Comparison of ENCODE assay signal across 5 cellular contexts in genomic region chr11:119201236-119201635, GRCh38. TPM values are rescaled to one million over a fixed set of nuclear protein-coding genes. Genes with fewer than 3 reads are reported as not detected.
"Had no signal": no experiment of that assay in that cellular context is flagged by ENCODE, and none has a peak within 500 bp of the region (broad histone marks: within the 10 kb centered on the region; RNA-seq: fewer than 3 reads in every experiment).

No MANE protein-coding gene starts in this region.

RNA-seq across cellular contexts. Expression of gene NHERF4, which starts 16.0 kb away (rescaled TPM):
- total RNA-seq: ascending aorta, bronchial epithelial cell had no signal

RNA-seq across cellular contexts. Expression of gene ABCG4, which starts 52.4 kb away (rescaled TPM):
- total RNA-seq: activated CD4-positive, alpha-beta memory T cell treated with anti-CD3 and anti-CD28 coated beads, Interleukin-2, amount 10 ng/mL, durations not matched to agents 7 days and 5 days; activated CD4-positive, alpha-beta T cell treated with anti-CD3 and anti-CD28 coated beads for 36 hours; activated CD8-positive, alpha-beta memory T cell treated with anti-CD3 and anti-CD28 coated beads, Interleukin-2, amount 10 ng/mL, durations not matched to agents 7 days and 5 days; ascending aorta had no signal
